In the genomic region with DNA sequence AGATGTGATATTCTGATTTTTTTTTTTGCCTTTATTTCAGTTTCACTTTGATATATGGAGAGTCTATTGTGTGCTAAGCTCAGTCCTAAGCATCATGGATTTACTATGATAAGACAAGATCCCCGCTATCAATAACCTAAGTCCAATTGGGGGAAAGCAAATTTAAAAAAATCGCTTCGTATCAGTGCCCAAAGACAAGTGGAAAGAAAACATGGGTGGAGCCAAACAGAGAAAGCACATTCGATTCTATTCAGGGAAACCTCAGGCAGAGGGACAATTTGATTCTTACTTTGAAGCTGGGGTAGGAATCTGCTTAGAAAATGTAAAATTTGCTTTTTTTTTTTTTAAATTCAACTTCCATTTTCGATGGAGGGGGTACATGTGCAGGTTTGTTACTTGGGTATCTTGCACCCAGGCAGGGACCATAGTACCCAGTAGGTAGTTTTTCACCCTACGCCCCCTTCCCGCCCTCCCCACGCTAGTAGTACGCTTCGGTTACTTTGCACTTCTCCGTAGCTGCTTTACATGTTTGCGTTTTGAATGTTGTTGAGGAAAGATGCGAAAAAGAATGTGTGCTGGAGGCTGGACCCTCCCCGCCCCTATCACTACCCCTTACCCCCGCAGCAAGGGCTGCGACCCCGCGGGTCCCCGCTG, we compare ENCODE assay signal across 8 cellular contexts. TPM values are rescaled to one million over a fixed set of nuclear protein-coding genes. Genes with fewer than 3 reads are reported as not detected.
DNase-seq lines count a peak whose midpoint lies in the region; ATAC-seq lines count a peak whose summit lies in the region.

No MANE protein-coding gene starts in this region.

- H3K4me3 Mint-ChIP-seq in T-helper 17 cell, result peak overlapping the region; percentile 89
- H3K4me3 Mint-ChIP-seq in stimulated activated effector memory CD8-positive, alpha-beta T cell treated with anti-CD3 and anti-CD28 coated beads, Interleukin-12 subunit alpha, Interleukin-12 subunit beta, amount 100 ng/mL, for 72 hours, result peak overlapping the region; percentile 56

- peak; percentile 12 for DNase-seq in NCI-H1694 treated with DMSO at 0.1 percent for 48 hours (lab: John Stamatoyannopoulos, UW)
- no peak for DNase-seq in NCI-H1694 (lab: John Stamatoyannopoulos, UW)
- DNase-seq in T-helper 17 cell, result no peak
- DNase-seq in stimulated activated effector memory CD8-positive, alpha-beta T cell treated with anti-CD3 and anti-CD28 coated beads, Interleukin-12 subunit alpha, Interleukin-12 subunit beta, amount 100 ng/mL, for 72 hours (ENCODE audit: low spot score in 2 of 2), result no peak
- no peak for DNase-seq in ureter (ENCODE audit: low spot score)

- no peaks in the 10 kb centered on the region for H3K27me3 Mint-ChIP-seq in T-helper 17 cell

- no peaks in the 10 kb centered on the region for H3K9me3 ChIP-seq in T-helper 17 cell (ENCODE audit: control insufficient read depth, low read length, poor library complexity, severe bottlenecking)

- peak overlapping the region; percentile 52 for H3K4me3 ChIP-seq in iPS-11a (ENCODE audit: low read depth, low read length)

- ATAC-seq in T-helper 17 cell (peak; percentile 59), HG03457 (IDR thresholded peaks at IDR 0.05; ENCODE audit: unreplicated experiment) (no peak), HG03095 (IDR thresholded peaks at IDR 0.05; ENCODE audit: unreplicated experiment) (no peak)
- ATAC-seq in stimulated activated effector memory CD8-positive, alpha-beta T cell treated with anti-CD3 and anti-CD28 coated beads, Interleukin-12 subunit alpha, Interleukin-12 subunit beta, amount 100 ng/mL, for 72 hours, result peak; percentile 58

- H3K4me1 Mint-ChIP-seq in T-helper 17 cell, result peaks cover 17% of the 10 kb centered on the region
- no peaks in the 10 kb centered on the region for H3K4me1 Mint-ChIP-seq in stimulated activated effector memory CD8-positive, alpha-beta T cell treated with anti-CD3 and anti-CD28 coated beads, Interleukin-12 subunit alpha, Interleukin-12 subunit beta, amount 100 ng/mL, for 72 hours

- no peaks in the 10 kb centered on the region for H3K9me3 Mint-ChIP-seq in stimulated activated effector memory CD8-positive, alpha-beta T cell treated with anti-CD3 and anti-CD28 coated beads, Interleukin-12 subunit alpha, Interleukin-12 subunit beta, amount 100 ng/mL, for 72 hours

- H3K36me3 Mint-ChIP-seq in T-helper 17 cell (ENCODE audit: low read depth), result peaks cover 8% of the 10 kb centered on the region
- H3K36me3 Mint-ChIP-seq in stimulated activated effector memory CD8-positive, alpha-beta T cell treated with anti-CD3 and anti-CD28 coated beads, Interleukin-12 subunit alpha, Interleukin-12 subunit beta, amount 100 ng/mL, for 72 hours, result no peaks in the 10 kb centered on the region

- H3K27ac Mint-ChIP-seq in T-helper 17 cell, result peak overlapping the region; percentile 49
- peak overlapping the region; percentile 20 for H3K27ac Mint-ChIP-seq in stimulated activated effector memory CD8-positive, alpha-beta T cell treated with anti-CD3 and anti-CD28 coated beads, Interleukin-12 subunit alpha, Interleukin-12 subunit beta, amount 100 ng/mL, for 72 hours

RNA-seq across cellular contexts. Expression of gene KIF5C, which starts 12.4 kb away (rescaled TPM):
- total RNA-seq in T-helper 17 cell (10 to 100 TPM; 32.0 to 41.6 TPM), ureter (14.3 TPM)

Comparison
In these comparisons a context has a peak if more than half of its experiments do, and no peak if none do; other contexts are left out.
1. ATAC-seq: peak in T-helper 17 cell (single experiment) and stimulated activated effector memory CD8-positive, alpha-beta T cell treated with anti-CD3 and anti-CD28 coated beads, Interleukin-12 subunit alpha, Interleukin-12 subunit beta, amount 100 ng/mL, for 72 hours (single experiment); none in HG03457 (single experiment) and HG03095 (single experiment).